In the genomic region with DNA sequence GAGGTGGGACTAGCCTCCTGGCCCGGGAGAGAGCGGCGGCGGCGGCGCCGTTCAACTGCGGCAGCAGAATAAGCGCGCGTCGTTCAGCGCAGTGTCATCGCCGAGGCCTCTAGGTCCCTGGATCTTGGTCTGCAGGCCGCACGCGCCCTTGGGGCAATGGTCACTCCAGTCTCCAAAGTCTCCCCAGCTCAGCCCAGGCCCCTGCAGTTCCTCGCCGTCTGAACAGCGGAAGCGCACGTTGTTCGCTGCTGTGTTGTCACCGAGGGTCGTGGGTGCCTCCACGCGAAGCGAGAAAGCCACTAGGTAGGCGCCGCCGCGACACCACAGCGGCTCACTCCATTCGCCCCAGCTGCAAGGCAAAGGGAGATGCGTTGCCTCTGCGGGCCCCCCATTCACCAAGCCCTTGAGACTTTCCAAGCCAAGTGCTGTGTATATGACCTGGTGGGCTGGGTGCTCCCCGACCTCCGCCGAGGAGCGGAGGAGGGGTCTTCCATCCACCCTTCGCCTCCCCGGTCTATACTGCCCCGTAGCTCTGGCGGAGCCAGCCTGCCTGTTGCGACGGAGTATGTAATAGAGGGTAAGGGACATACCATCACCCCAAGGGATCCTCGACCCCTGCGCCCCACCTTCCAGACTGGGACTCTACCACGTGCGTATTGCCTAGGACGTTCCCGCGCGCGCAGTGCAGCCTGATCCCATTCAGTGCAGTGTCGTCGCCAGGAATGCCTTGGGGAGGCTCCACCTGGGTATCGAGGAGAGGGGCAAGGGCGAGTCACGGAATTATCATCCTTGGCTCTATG, we compare ENCODE assay signal across 9 cellular contexts. TPM values are rescaled to one million over a fixed set of nuclear protein-coding genes. Genes with fewer than 3 reads are reported as not detected.
DNase-seq lines count a peak whose midpoint lies in the region; TF ChIP-seq lines count a peak whose summit lies in the region.
"Had no signal": no experiment of that assay in that cellular context is flagged by ENCODE, and none has a peak within 500 bp of the region (broad histone marks: within the 10 kb centered on the region; RNA-seq: fewer than 3 reads in every experiment).

No MANE protein-coding gene starts in this region.

- H3K36me3 Mint-ChIP-seq in endothelial cell (ENCODE audit: low read depth, unreplicated experiment) = peaks cover 3% of the 10 kb centered on the region

- H3K4me3 Mint-ChIP-seq in endothelial cell (ENCODE audit: unreplicated experiment) = no peak overlapping the region

- peak overlapping the region; percentile 0 to 6 for H3K9ac ChIP-seq in mucosa of rectum (ENCODE audit: low read depth in 1 of 2, low read length in 2 of 2)

- H3K4me3 ChIP-seq in ascending aorta (peak overlapping the region; percentile 38 to 53), mucosa of rectum (ENCODE audit: low read length in 2 of 2) (peak overlapping the region; percentile 2 to 8), vagina (peak overlapping the region; percentile 30 to 46), PC-9 (no peak overlapping the region)

- H3K9me2 ChIP-seq in PC-9 (ENCODE audit: insufficient read depth) = no peaks in the 10 kb centered on the region

- peaks cover 5% of the 10 kb centered on the region for H3K4me1 Mint-ChIP-seq in endothelial cell (ENCODE audit: unreplicated experiment)

- H3K27ac Mint-ChIP-seq in endothelial cell (ENCODE audit: unreplicated experiment) = no peak overlapping the region

- H3K4me1 ChIP-seq in ascending aorta (peaks cover 9 to 28% of the 10 kb centered on the region in 2 donors), mucosa of rectum (ENCODE audit: control insufficient read depth in 2 of 2, insufficient read depth in 2 of 2, low read length in 2 of 2) (peaks cover 12 to 24% of the 10 kb centered on the region in 2 donors), vagina (peaks cover 48% of the 10 kb centered on the region), PC-9 (replicated peaks; ENCODE audit: insufficient read depth) (peaks cover 16% of the 10 kb centered on the region)

- H3K27ac ChIP-seq in ascending aorta = no peak overlapping the region
- peak overlapping the region in 1 of 2 donors; percentile 16 for H3K27ac ChIP-seq in mucosa of rectum (ENCODE audit: low read depth in 2 of 2, low read length in 2 of 2)
- no peak overlapping the region for H3K27ac ChIP-seq in vagina
- no peak overlapping the region for H3K27ac ChIP-seq in PC-9

- H3K27me3 Mint-ChIP-seq in endothelial cell (ENCODE audit: unreplicated experiment) = peaks cover 6% of the 10 kb centered on the region

- TF ChIP-seq CTCF in ascending aorta (IDR thresholded peaks at IDR 0.05) = no peak
- TF ChIP-seq CTCF in vagina (IDR thresholded peaks at IDR 0.05) = no peak
- TF ChIP-seq CTCF in PC-9 (conservative IDR thresholded peaks at IDR 0.05) = no peak
- TF ChIP-seq CTCF in endothelial cell (IDR thresholded peaks at IDR 0.05; ENCODE audit: unreplicated experiment) = no peak

- no peak for TF ChIP-seq POLR2A in vagina (IDR thresholded peaks at IDR 0.05)

- H3K79me2 ChIP-seq in PC-9 (ENCODE audit: low read depth) = peaks cover 15% of the 10 kb centered on the region; the same call in 1 of the 2 replicates

- no peak overlapping the region for H3K4me2 ChIP-seq in PC-9

- no peaks in the 10 kb centered on the region for H3K9me3 Mint-ChIP-seq in endothelial cell (ENCODE audit: unreplicated experiment)

- DNase-seq in stimulated activated CD4-positive, alpha-beta T cell treated with anti-CD3 and anti-CD28 coated beads, Interleukin-15, amount 100 ng/mL, for 24 hours = peak; percentile 29
- no peak for DNase-seq in stimulated activated CD4-positive, alpha-beta T cell treated with anti-CD3 and anti-CD28 coated beads, Interleukin-12 subunit alpha, Interleukin-12 subunit beta, amount 100 ng/mL, for 4 hours
- DNase-seq in ascending aorta (ENCODE audit: low spot score in 2 of 2) = no peak
- DNase-seq in vagina (ENCODE audit: extremely low spot score in 2 of 2) = no peak
- DNase-seq in NCI-H69 (lab: John Stamatoyannopoulos, UW) = no peak
- DNase-seq in PC-9 = no peak
- no peak for DNase-seq in endothelial cell (ENCODE audit: low spot score)
- DNase-seq: DMS153 had no signal

- peaks cover 18% of the 10 kb centered on the region; the same call in 1 of the 2 replicates for H3F3A ChIP-seq in PC-9 (ENCODE audit: insufficient read depth, low read depth)

- no peaks in the 10 kb centered on the region for H4K20me1 ChIP-seq in PC-9 (ENCODE audit: insufficient read depth)

- BruUV-seq in PC-9 (replicated peaks; lab: Mats Ljungman, UMichigan) = no TSS peak

- H2AFZ ChIP-seq in PC-9 = no peak overlapping the region

- H3K9me3 ChIP-seq in ascending aorta (no peaks in the 10 kb centered on the region), mucosa of rectum (ENCODE audit: control insufficient read depth in 2 of 2, low read length in 2 of 2) (no peaks in the 10 kb centered on the region), vagina (no peaks in the 10 kb centered on the region), PC-9 (ENCODE audit: insufficient read depth, low read depth) (no peaks in the 10 kb centered on the region)

- POLR2A ChIA-PET in PC-9 (lab: Charles Lee; ENCODE audit: unreplicated experiment) = no interaction called here

- H3K36me3 ChIP-seq in ascending aorta (no peaks in the 10 kb centered on the region), mucosa of rectum (ENCODE audit: control insufficient read depth in 2 of 2, insufficient read depth in 2 of 2, low read length in 2 of 2) (no peaks in the 10 kb centered on the region), vagina (no peaks in the 10 kb centered on the region), PC-9 (ENCODE audit: low read depth) (no peaks in the 10 kb centered on the region)

- intact Hi-C loops in ascending aorta (cut with DNase I) = loop anchor here (5.0 kb wide), 1 partner anchor 53 kb away; a partner anchor contains a TSS
- intact Hi-C loops in vagina (cut with DNase I) = loop anchor here (5.0 to 10.0 kb wide), 3 partner anchors 51 to 107 kb away; a partner anchor contains a TSS
- intact Hi-C loops in PC-9 (cut with micrococcal nuclease; ENCODE audit: unreplicated experiment) = no loop called here

- CTCF ChIA-PET in PC-9 (lab: Charles Lee) = interaction anchor here (0.5 kb wide), 1 partner anchor 127 kb away, joined by 3 read pairs; no protein-coding TSS in a partner anchor

- H3K27me3 ChIP-seq in ascending aorta = no peaks in the 10 kb centered on the region
- peaks cover 3 to 4% of the 10 kb centered on the region in 2 donors for H3K27me3 ChIP-seq in mucosa of rectum (ENCODE audit: control insufficient read depth in 2 of 2, insufficient read depth in 2 of 2, low read length in 2 of 2)
- no peaks in the 10 kb centered on the region for H3K27me3 ChIP-seq in vagina
- H3K27me3 ChIP-seq in PC-9 (ENCODE audit: insufficient read depth, low read depth) = no peaks in the 10 kb centered on the region

RNA-seq across cellular contexts. Expression of a gene that starts 0.7 kb away (rescaled TPM):
- total RNA-seq in ascending aorta = not detected
- 12.5 TPM for total RNA-seq in vagina
- 3.6 and 4.1 TPM in 2 replicates for total RNA-seq in PC-9 (2021)
- total RNA-seq in endothelial cell (ENCODE audit: unreplicated experiment) = 2.9 TPM

RNA-seq across cellular contexts. Expression of a gene that starts 3.3 kb away (rescaled TPM):
- total RNA-seq in ascending aorta (not detected), vagina (not detected), PC-9 (2021) (not detected in 2 replicates), endothelial cell (ENCODE audit: unreplicated experiment) (not detected)

RNA-seq across cellular contexts. Expression of a gene that starts 10.5 kb away (rescaled TPM):
- 160 TPM for total RNA-seq in ascending aorta
- 110 TPM for total RNA-seq in vagina
- 214 and 326 TPM in 2 replicates for total RNA-seq in PC-9 (2021)
- total RNA-seq in endothelial cell (ENCODE audit: unreplicated experiment) = 185 TPM

RNA-seq across cellular contexts. Expression of a gene that starts 13.8 kb away (rescaled TPM):
- not detected for total RNA-seq in ascending aorta
- not detected for total RNA-seq in vagina
- not detected in 2 replicates for total RNA-seq in PC-9 (2021)
- not detected for total RNA-seq in endothelial cell (ENCODE audit: unreplicated experiment)
